1 cellular context compared by ENCODE assay signal in genomic region chr16:57747091-57747490, GRCh38.
TF ChIP-seq lines count a peak whose summit lies in the region.

No MANE protein-coding gene starts in this region.

TF ChIP-seq in HEK293, 187 proteins besides CTCF, POLR2A, EP300 and RAD21 (continued from another document):
- TF ChIP-seq EGR2 (tag by site-specific recombination; IDR thresholded peaks at IDR 0.05; ENCODE audit: low read depth) (0 out of 2 replicates have a peak, but pooled peaks have one; percentile 5), MYNN (tag by site-specific recombination; IDR thresholded peaks at IDR 0.05; ENCODE audit: borderline replicate concordance) (no peak), PRDM4 (tag by site-specific recombination; IDR thresholded peaks at IDR 0.05) (no peak)
TF ChIP-seq in HEK293: peak in this region for 1.
